8 cellular contexts compared by ENCODE assay signal in genomic region chr22:31084811-31085492, GRCh38. TPM values are rescaled to one million over a fixed set of nuclear protein-coding genes. Genes with fewer than 3 reads are reported as not detected.
DNase-seq lines count a peak whose midpoint lies in the region; ATAC-seq and TF ChIP-seq lines count a peak whose summit lies in the region.

No MANE protein-coding gene starts in this region.

- no peaks in the 10 kb centered on the region for H3K27me3 Mint-ChIP-seq in activated CD4-positive, alpha-beta T cell treated with anti-CD3 and anti-CD28 coated beads, Interleukin-2, amount 10 ng/mL, durations not matched to agents 24 days and 14 days

- H3K9ac ChIP-seq in Loucy (ENCODE audit: low read depth, low read length, poor library complexity, severe bottlenecking), result peak overlapping the region; percentile 93

- TF ChIP-seq CTCF in Loucy (conservative IDR thresholded peaks at IDR 0.05; ENCODE audit: low read length), result peak; percentile 81
- peak; percentile 86 for TF ChIP-seq CTCF in coronary artery (IDR thresholded peaks at IDR 0.05)
- TF ChIP-seq CTCF in left lung (IDR thresholded peaks at IDR 0.05), result peak; percentile 86 to 87

- no peaks in the 10 kb centered on the region for H3K9me3 ChIP-seq in Loucy (ENCODE audit: insufficient read depth, low read depth, low read length)
- H3K9me3 ChIP-seq in left lung, result no peaks in the 10 kb centered on the region

- H3K4me2 ChIP-seq in Loucy (ENCODE audit: low read depth, low read length, poor library complexity, severe bottlenecking), result peak overlapping the region; percentile 91

- DNase-seq in D341Med (ENCODE audit: low spot score) (peak; percentile 93), coronary artery (ENCODE audit: low spot score) (peak; percentile 96), left lung (peak; percentile 89 to 97), HuH-7 (ENCODE audit: low spot score) (no peak)
- DNase-seq in activated CD4-positive, alpha-beta T cell treated with anti-CD3 and anti-CD28 coated beads, Interleukin-2, amount 10 ng/mL, durations not matched to agents 24 days and 14 days, result peak; percentile 97
- peak; percentile 89 for DNase-seq in stimulated activated CD4-positive, alpha-beta T cell treated with anti-CD3 and anti-CD28 coated beads, Interleukin-4, amount 100 ng/mL, for 1 hour

- peak; percentile 51 for ATAC-seq in GM21529 (IDR thresholded peaks at IDR 0.05; ENCODE audit: unreplicated experiment)
- ATAC-seq in left lung, result peak; percentile 84

- peak overlapping the region; percentile 98 for H3K4me3 ChIP-seq in Loucy (ENCODE audit: low read length, poor library complexity, severe bottlenecking)
- H3K4me3 ChIP-seq in coronary artery, result peak overlapping the region; percentile 81
- peak overlapping the region; percentile 70 to 77 for H3K4me3 ChIP-seq in left lung

- H3K4me3 Mint-ChIP-seq in activated CD4-positive, alpha-beta T cell treated with anti-CD3 and anti-CD28 coated beads, Interleukin-2, amount 10 ng/mL, durations not matched to agents 24 days and 14 days, result peak overlapping the region; percentile 91

- H3K27me3 ChIP-seq in Loucy (ENCODE audit: insufficient read depth, low read length, poor library complexity, severe bottlenecking) (no peaks in the 10 kb centered on the region), left lung (no peaks in the 10 kb centered on the region)

- H3K4me1 Mint-ChIP-seq in activated CD4-positive, alpha-beta T cell treated with anti-CD3 and anti-CD28 coated beads, Interleukin-2, amount 10 ng/mL, durations not matched to agents 24 days and 14 days, result peaks cover 36% of the 10 kb centered on the region

- peak overlapping the region; percentile 91 for H3K27ac Mint-ChIP-seq in activated CD4-positive, alpha-beta T cell treated with anti-CD3 and anti-CD28 coated beads, Interleukin-2, amount 10 ng/mL, durations not matched to agents 24 days and 14 days

- H3K79me2 ChIP-seq in Loucy (ENCODE audit: insufficient read depth, low read length), result peaks cover 48% of the 10 kb centered on the region

- H3K9me2 ChIP-seq in Loucy (replicated peaks; ENCODE audit: low read depth, low read length), result no peaks in the 10 kb centered on the region

- H3F3A ChIP-seq in Loucy (ENCODE audit: low read depth), result no peaks in the 10 kb centered on the region

- peak overlapping the region; percentile 99 for H2AFZ ChIP-seq in Loucy (ENCODE audit: low read length)

- H3K36me3 Mint-ChIP-seq in activated CD4-positive, alpha-beta T cell treated with anti-CD3 and anti-CD28 coated beads, Interleukin-2, amount 10 ng/mL, durations not matched to agents 24 days and 14 days (ENCODE audit: low read depth), result peaks cover 2% of the 10 kb centered on the region

- H3K4me1 ChIP-seq in Loucy (ENCODE audit: insufficient read depth, low read length, poor library complexity, severe bottlenecking) (peaks cover 32% of the 10 kb centered on the region), left lung (peaks cover 18 to 56% of the 10 kb centered on the region in 2 donors)

- intact Hi-C loops in activated CD4-positive, alpha-beta T cell treated with anti-CD3 and anti-CD28 coated beads, Interleukin-2, amount 10 ng/mL, durations not matched to agents 24 days and 14 days (cut with micrococcal nuclease), result loop anchor here (1.0 to 10.0 kb wide), 8 partner anchors 22 to 667 kb away; partner anchors contain the start of genes DEPDC5, PATZ1, PIK3IP1 and PRR14L
- intact Hi-C loops in left lung (cut with DNase I), result loop anchor here (5.0 to 10.0 kb wide), 3 partner anchors 138 to 320 kb away; no protein-coding TSS in a partner anchor

- peaks cover 18% of the 10 kb centered on the region for H4K20me1 ChIP-seq in Loucy (ENCODE audit: insufficient read depth, low read length, poor library complexity, severe bottlenecking)

- H3K9me3 Mint-ChIP-seq in activated CD4-positive, alpha-beta T cell treated with anti-CD3 and anti-CD28 coated beads, Interleukin-2, amount 10 ng/mL, durations not matched to agents 24 days and 14 days, result no peaks in the 10 kb centered on the region

- peaks cover 20% of the 10 kb centered on the region; the same call in 1 of the 2 replicates for H3K36me3 ChIP-seq in Loucy (ENCODE audit: insufficient read depth, low read length)
- peaks cover 0 to 28% of the 10 kb centered on the region in 2 donors for H3K36me3 ChIP-seq in left lung

- H3K27ac ChIP-seq in coronary artery, result peak overlapping the region; percentile 94 to 98
- peak overlapping the region; percentile 90 to 95 for H3K27ac ChIP-seq in left lung

RNA-seq across cellular contexts. Expression of gene SMTN, which starts 3.8 kb away (rescaled TPM):
- 13.9 and 17.9 TPM in 2 replicates for total RNA-seq in activated CD4-positive, alpha-beta T cell treated with anti-CD3 and anti-CD28 coated beads, Interleukin-2, amount 10 ng/mL, durations not matched to agents 24 days and 14 days
- 10 to 100 TPM; 86.4 to 99.7 TPM for total RNA-seq in left lung

RNA-seq across cellular contexts. Expression of gene SELENOM, which starts 22.4 kb away (rescaled TPM):
- total RNA-seq in activated CD4-positive, alpha-beta T cell treated with anti-CD3 and anti-CD28 coated beads, Interleukin-2, amount 10 ng/mL, durations not matched to agents 24 days and 14 days, result 7.4 and 8.2 TPM in 2 replicates
- total RNA-seq in left lung, result 100 to 1,000 TPM in 1 of 2 donors, 10 to 100 TPM in 1; 80.0 to 115 TPM

RNA-seq across cellular contexts. Expression of gene INPP5J, which starts 37.8 kb away (rescaled TPM):
- 0.07 and 0.26 TPM in 2 replicates for total RNA-seq in activated CD4-positive, alpha-beta T cell treated with anti-CD3 and anti-CD28 coated beads, Interleukin-2, amount 10 ng/mL, durations not matched to agents 24 days and 14 days
- 1 to 10 TPM; 3.8 to 4.0 TPM for total RNA-seq in left lung

RNA-seq across cellular contexts. Expression of gene PLA2G3, which starts 55.4 kb away (rescaled TPM):
- total RNA-seq in activated CD4-positive, alpha-beta T cell treated with anti-CD3 and anti-CD28 coated beads, Interleukin-2, amount 10 ng/mL, durations not matched to agents 24 days and 14 days, result not detected in 2 replicates
- 1 to 10 TPM; 4.3 to 9.9 TPM for total RNA-seq in left lung
